ENCODE assay signal across 16 cellular contexts in genomic region chr3:14564741-14565140, GRCh38. TPM values are rescaled to one million over a fixed set of nuclear protein-coding genes. Genes with fewer than 3 reads are reported as not detected.
"Had no signal": no experiment of that assay in that cellular context is flagged by ENCODE, and none has a peak within 500 bp of the region (broad histone marks: within the 10 kb centered on the region; RNA-seq: fewer than 3 reads in every experiment).

No MANE protein-coding gene starts in this region.

- H3K4me3 Mint-ChIP-seq: immature natural killer cell; natural killer cell; T-helper 1 cell treated with Interleukin-12 subunit alpha and Interleukin-12 subunit beta and Interleukin-4 antibody, amounts not matched to agents 30 μg/mL and 1 μg/mL, for 36 hours had no signal

- H3K9me3 Mint-ChIP-seq: immature natural killer cell; natural killer cell; T-helper 1 cell treated with Interleukin-12 subunit alpha and Interleukin-12 subunit beta and Interleukin-4 antibody, amounts not matched to agents 30 μg/mL and 1 μg/mL, for 36 hours had no signal

- H3K9me3 ChIP-seq: adrenal gland, gastroesophageal sphincter, lower lobe of right lung, psoas muscle had no signal

- H3K36me3 Mint-ChIP-seq: immature natural killer cell, natural killer cell had no signal

- H3K4me1 ChIP-seq: adrenal gland, gastroesophageal sphincter, lower lobe of right lung, psoas muscle had no signal

- H3K27ac ChIP-seq: adrenal gland, epithelial cell of prostate, gastroesophageal sphincter, lower lobe of right lung, psoas muscle had no signal

- H3K27ac Mint-ChIP-seq: immature natural killer cell; natural killer cell; T-helper 1 cell treated with Interleukin-12 subunit alpha and Interleukin-12 subunit beta and Interleukin-4 antibody, amounts not matched to agents 30 μg/mL and 1 μg/mL, for 36 hours had no signal

- H3K27me3 ChIP-seq: adrenal gland had no signal

- H3K36me3 ChIP-seq: adrenal gland, gastroesophageal sphincter, lower lobe of right lung had no signal

- DNase-seq: activated naive CD4-positive, alpha-beta T cell treated with anti-CD3 and anti-CD28 coated beads, Interleukin-2, amount 50 U/mL, for 16 hours; activated T-cell treated with anti-CD3 and anti-CD28 coated beads, Interleukin-2, amount 50 U/mL, for 1 hour; adrenal gland; central memory CD4-positive, alpha-beta T cell; cortex of kidney; effector CD8-positive, alpha-beta T cell; immature natural killer cell; lower lobe of right lung; natural killer cell; occipital lobe; psoas muscle; stimulated activated CD4-positive, alpha-beta T cell treated with anti-CD3 and anti-CD28 coated beads, Interleukin-2, amount 100 ng/mL, for 48 hours; stimulated activated naive CD8-positive, alpha-beta T cell treated with anti-CD3 and anti-CD28 coated beads, Interleukin-15, Interleukin-2, amounts not matched to agents 100 U/mL and 50 U/mL, for 24 hours had no signal

- ATAC-seq: gastroesophageal sphincter; lower lobe of right lung; natural killer cell; stimulated activated naive CD8-positive, alpha-beta T cell treated with anti-CD3 and anti-CD28 coated beads, Interleukin-15, Interleukin-2, amounts not matched to agents 100 U/mL and 50 U/mL, for 24 hours had no signal

- H3K4me3 ChIP-seq: adrenal gland, gastroesophageal sphincter, lower lobe of right lung, psoas muscle had no signal

RNA-seq across cellular contexts. Expression of gene GRIP2, which starts 24.6 kb away (rescaled TPM):
- total RNA-seq: natural killer cell had no signal
- polyA plus RNA-seq: immature natural killer cell had no signal
